In genomic region chr5:179874536-179875292, GRCh38 we compare ENCODE assay signal across 1 cellular context.
A peak's percentile ranks its signal among the peaks of the same experiment; 100 is the strongest.
TF ChIP-seq lines count a peak whose summit lies in the region.

No MANE protein-coding gene starts in this region.

TF ChIP-seq in HepG2, 621 proteins besides CTCF, POLR2A, EP300 and RAD21:
- no peak for TF ChIP-seq HOXD1 (CRISPR knock-in tag; IDR thresholded peaks at IDR 0.05)
- peak; percentile 19; the same call in 1 of the 2 replicates for TF ChIP-seq ZNF687 (CRISPR knock-in tag; IDR thresholded peaks at IDR 0.05)
- TF ChIP-seq, protein P1, sequence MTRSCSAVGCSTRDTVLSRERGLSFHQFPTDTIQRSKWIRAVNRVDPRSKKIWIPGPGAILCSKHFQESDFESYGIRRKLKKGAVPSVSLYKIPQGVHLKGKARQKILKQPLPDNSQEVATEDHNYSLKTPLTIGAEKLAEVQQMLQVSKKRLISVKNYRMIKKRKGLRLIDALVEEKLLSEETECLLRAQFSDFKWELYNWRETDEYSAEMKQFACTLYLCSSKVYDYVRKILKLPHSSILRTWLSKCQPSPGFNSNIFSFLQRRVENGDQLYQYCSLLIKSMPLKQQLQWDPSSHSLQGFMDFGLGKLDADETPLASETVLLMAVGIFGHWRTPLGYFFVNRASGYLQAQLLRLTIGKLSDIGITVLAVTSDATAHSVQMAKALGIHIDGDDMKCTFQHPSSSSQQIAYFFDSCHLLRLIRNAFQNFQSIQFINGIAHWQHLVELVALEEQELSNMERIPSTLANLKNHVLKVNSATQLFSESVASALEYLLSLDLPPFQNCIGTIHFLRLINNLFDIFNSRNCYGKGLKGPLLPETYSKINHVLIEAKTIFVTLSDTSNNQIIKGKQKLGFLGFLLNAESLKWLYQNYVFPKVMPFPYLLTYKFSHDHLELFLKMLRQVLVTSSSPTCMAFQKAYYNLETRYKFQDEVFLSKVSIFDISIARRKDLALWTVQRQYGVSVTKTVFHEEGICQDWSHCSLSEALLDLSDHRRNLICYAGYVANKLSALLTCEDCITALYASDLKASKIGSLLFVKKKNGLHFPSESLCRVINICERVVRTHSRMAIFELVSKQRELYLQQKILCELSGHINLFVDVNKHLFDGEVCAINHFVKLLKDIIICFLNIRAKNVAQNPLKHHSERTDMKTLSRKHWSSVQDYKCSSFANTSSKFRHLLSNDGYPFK (CRISPR knock-in tag; IDR thresholded peaks at IDR 0.05; ENCODE audit: borderline replicate concordance) = no peak
- TF ChIP-seq AGO2 (optimal IDR thresholded peaks at IDR 0.05; ENCODE audit: low read depth, low read length) = peak; percentile 49
